19 cellular contexts compared by ENCODE assay signal in genomic region chr4:11404431-11404830, GRCh38.
"Had no signal": no experiment of that assay in that cellular context is flagged by ENCODE, and none has a peak within 500 bp of the region (broad histone marks: within the 10 kb centered on the region; RNA-seq: fewer than 3 reads in every experiment).

No MANE protein-coding gene starts in this region.

- H3K4me1 ChIP-seq: body of pancreas, colonic mucosa, neural progenitor cell, right lobe of liver, transverse colon had no signal

- H3K4me3 Mint-ChIP-seq: activated CD4-positive, alpha-beta T cell treated with anti-CD3 and anti-CD28 coated beads, Interleukin-2, amount 10 ng/mL, durations not matched to agents 24 days and 14 days; activated naive CD8-positive, alpha-beta T cell; neural progenitor cell; WTC11 had no signal

- H3K4me1 Mint-ChIP-seq: activated CD4-positive, alpha-beta T cell treated with anti-CD3 and anti-CD28 coated beads, Interleukin-2, amount 10 ng/mL, durations not matched to agents 24 days and 14 days had no signal

- DNase-seq: activated CD4-positive, alpha-beta T cell treated with anti-CD3 and anti-CD28 coated beads, Interleukin-2, amount 10 ng/mL, durations not matched to agents 24 days and 14 days; activated CD8-positive, alpha-beta memory T cell treated with anti-CD3 and anti-CD28 coated beads for 24 hours; activated gamma-delta T cell treated with Interleukin-2 at 50 U/mL for 16 hours; amniotic stem cell; body of pancreas; central memory CD4-positive, alpha-beta T cell; colonic mucosa; foreskin melanocyte; naive B cell; ovary; right lobe of liver; stimulated activated CD4-positive, alpha-beta T cell treated with anti-CD3 and anti-CD28 coated beads, Interleukin-4, amount 100 ng/mL, for 4 hours; stimulated activated CD8-positive, alpha-beta memory T cell treated with anti-CD3 and anti-CD28 coated beads, Interleukin-4, amount 100 ng/mL, for 48 hours; stimulated activated naive CD8-positive, alpha-beta T cell treated with anti-CD3 and anti-CD28 coated beads, Interleukin-15, Interleukin-2, amounts not matched to agents 100 U/mL and 50 U/mL, for 24 hours; transverse colon had no signal

- ATAC-seq: body of pancreas; left lobe of liver; right lobe of liver; stimulated activated naive CD8-positive, alpha-beta T cell treated with anti-CD3 and anti-CD28 coated beads, Interleukin-15, Interleukin-2, amounts not matched to agents 100 U/mL and 50 U/mL, for 24 hours; WTC11 had no signal

- H3K27me3 Mint-ChIP-seq: activated naive CD8-positive, alpha-beta T cell; naive B cell had no signal

- H3K27ac ChIP-seq: body of pancreas, colonic mucosa, neural progenitor cell, ovary, right lobe of liver, transverse colon had no signal

- H3K27ac Mint-ChIP-seq: activated CD4-positive, alpha-beta T cell treated with anti-CD3 and anti-CD28 coated beads, Interleukin-2, amount 10 ng/mL, durations not matched to agents 24 days and 14 days; activated naive CD8-positive, alpha-beta T cell; neural progenitor cell; WTC11 had no signal

- H3K27me3 ChIP-seq: body of pancreas, colonic mucosa, neural progenitor cell, ovary, right lobe of liver, transverse colon had no signal

- H3K36me3 Mint-ChIP-seq: activated naive CD8-positive, alpha-beta T cell had no signal

- H3K9me3 Mint-ChIP-seq: activated CD4-positive, alpha-beta T cell treated with anti-CD3 and anti-CD28 coated beads, Interleukin-2, amount 10 ng/mL, durations not matched to agents 24 days and 14 days; naive B cell had no signal
